ENCODE assay signal across 1 cellular context in the genomic region with DNA sequence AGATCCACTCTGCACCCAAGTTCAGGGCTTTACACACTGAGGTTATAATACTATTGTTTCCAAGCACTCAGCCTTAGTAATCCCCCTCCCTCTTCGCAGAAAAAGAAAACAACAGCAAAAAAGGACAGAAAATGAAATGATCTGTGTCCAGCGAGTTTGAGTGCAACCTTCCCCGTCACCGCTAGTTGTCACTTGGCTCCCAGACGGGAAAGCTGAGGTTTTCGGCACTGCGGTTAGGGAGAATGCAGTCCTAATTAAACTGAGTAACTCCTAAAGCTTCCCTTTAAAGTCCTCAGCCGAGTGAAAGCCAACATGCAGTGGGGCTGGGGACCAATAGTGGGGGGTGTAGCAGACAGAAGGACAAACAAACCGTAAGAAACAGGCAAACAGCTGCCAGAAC.
TF ChIP-seq lines count a peak whose summit lies in the region.

No MANE protein-coding gene starts in this region.

TF ChIP-seq in HepG2, 621 proteins besides CTCF, POLR2A, EP300 and RAD21 (continued from another document):
- TF ChIP-seq, protein P1, sequence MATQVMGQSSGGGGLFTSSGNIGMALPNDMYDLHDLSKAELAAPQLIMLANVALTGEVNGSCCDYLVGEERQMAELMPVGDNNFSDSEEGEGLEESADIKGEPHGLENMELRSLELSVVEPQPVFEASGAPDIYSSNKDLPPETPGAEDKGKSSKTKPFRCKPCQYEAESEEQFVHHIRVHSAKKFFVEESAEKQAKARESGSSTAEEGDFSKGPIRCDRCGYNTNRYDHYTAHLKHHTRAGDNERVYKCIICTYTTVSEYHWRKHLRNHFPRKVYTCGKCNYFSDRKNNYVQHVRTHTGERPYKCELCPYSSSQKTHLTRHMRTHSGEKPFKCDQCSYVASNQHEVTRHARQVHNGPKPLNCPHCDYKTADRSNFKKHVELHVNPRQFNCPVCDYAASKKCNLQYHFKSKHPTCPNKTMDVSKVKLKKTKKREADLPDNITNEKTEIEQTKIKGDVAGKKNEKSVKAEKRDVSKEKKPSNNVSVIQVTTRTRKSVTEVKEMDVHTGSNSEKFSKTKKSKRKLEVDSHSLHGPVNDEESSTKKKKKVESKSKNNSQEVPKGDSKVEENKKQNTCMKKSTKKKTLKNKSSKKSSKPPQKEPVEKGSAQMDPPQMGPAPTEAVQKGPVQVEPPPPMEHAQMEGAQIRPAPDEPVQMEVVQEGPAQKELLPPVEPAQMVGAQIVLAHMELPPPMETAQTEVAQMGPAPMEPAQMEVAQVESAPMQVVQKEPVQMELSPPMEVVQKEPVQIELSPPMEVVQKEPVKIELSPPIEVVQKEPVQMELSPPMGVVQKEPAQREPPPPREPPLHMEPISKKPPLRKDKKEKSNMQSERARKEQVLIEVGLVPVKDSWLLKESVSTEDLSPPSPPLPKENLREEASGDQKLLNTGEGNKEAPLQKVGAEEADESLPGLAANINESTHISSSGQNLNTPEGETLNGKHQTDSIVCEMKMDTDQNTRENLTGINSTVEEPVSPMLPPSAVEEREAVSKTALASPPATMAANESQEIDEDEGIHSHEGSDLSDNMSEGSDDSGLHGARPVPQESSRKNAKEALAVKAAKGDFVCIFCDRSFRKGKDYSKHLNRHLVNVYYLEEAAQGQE (IDR thresholded peaks at IDR 0.05; ENCODE audit: borderline replicate concordance in 1 of 2, low read depth in 1 of 2, low read length in 2 of 2) = peak in 1 of 2 experiments; percentile 76
- TF ChIP-seq, protein P2, sequence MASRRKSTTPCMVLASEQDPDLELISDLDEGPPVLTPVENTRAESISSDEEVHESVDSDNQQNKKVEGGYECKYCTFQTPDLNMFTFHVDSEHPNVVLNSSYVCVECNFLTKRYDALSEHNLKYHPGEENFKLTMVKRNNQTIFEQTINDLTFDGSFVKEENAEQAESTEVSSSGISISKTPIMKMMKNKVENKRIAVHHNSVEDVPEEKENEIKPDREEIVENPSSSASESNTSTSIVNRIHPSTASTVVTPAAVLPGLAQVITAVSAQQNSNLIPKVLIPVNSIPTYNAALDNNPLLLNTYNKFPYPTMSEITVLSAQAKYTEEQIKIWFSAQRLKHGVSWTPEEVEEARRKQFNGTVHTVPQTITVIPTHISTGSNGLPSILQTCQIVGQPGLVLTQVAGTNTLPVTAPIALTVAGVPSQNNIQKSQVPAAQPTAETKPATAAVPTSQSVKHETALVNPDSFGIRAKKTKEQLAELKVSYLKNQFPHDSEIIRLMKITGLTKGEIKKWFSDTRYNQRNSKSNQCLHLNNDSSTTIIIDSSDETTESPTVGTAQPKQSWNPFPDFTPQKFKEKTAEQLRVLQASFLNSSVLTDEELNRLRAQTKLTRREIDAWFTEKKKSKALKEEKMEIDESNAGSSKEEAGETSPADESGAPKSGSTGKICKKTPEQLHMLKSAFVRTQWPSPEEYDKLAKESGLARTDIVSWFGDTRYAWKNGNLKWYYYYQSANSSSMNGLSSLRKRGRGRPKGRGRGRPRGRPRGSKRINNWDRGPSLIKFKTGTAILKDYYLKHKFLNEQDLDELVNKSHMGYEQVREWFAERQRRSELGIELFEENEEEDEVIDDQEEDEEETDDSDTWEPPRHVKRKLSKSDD (CRISPR knock-in tag; IDR thresholded peaks at IDR 0.05; ENCODE audit: low read depth) = no peak
- TF ChIP-seq, protein P3, sequence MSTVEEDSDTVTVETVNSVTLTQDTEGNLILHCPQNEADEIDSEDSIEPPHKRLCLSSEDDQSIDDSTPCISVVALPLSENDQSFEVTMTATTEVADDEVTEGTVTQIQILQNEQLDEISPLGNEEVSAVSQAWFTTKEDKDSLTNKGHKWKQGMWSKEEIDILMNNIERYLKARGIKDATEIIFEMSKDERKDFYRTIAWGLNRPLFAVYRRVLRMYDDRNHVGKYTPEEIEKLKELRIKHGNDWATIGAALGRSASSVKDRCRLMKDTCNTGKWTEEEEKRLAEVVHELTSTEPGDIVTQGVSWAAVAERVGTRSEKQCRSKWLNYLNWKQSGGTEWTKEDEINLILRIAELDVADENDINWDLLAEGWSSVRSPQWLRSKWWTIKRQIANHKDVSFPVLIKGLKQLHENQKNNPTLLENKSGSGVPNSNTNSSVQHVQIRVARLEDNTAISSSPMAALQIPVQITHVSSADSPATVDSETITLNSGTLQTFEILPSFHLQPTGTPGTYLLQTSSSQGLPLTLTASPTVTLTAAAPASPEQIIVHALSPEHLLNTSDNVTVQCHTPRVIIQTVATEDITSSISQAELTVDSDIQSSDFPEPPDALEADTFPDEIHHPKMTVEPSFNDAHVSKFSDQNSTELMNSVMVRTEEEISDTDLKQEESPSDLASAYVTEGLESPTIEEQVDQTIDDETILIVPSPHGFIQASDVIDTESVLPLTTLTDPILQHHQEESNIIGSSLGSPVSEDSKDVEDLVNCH (CRISPR knock-in tag; IDR thresholded peaks at IDR 0.05) = no peak
- no peak for TF ChIP-seq NFYC (CRISPR knock-in tag; IDR thresholded peaks at IDR 0.05)
- TF ChIP-seq, protein P4, sequence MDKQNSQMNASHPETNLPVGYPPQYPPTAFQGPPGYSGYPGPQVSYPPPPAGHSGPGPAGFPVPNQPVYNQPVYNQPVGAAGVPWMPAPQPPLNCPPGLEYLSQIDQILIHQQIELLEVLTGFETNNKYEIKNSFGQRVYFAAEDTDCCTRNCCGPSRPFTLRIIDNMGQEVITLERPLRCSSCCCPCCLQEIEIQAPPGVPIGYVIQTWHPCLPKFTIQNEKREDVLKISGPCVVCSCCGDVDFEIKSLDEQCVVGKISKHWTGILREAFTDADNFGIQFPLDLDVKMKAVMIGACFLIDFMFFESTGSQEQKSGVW (CRISPR knock-in tag; IDR thresholded peaks at IDR 0.05; ENCODE audit: borderline replicate concordance) = no peak
- TF ChIP-seq NR3C1 (CRISPR knock-in tag; IDR thresholded peaks at IDR 0.05) = no peak
- 0 out of 2 replicates have a peak, but pooled peaks have one; percentile 24 for TF ChIP-seq MIER2 (CRISPR knock-in tag; IDR thresholded peaks at IDR 0.05)
